Comparison of ENCODE assay signal across 19 cellular contexts in genomic region chr5:65892801-65893200, GRCh38.
"Had no signal": no experiment of that assay in that cellular context is flagged by ENCODE, and none has a peak within 500 bp of the region (broad histone marks: within the 10 kb centered on the region; RNA-seq: fewer than 3 reads in every experiment).

No MANE protein-coding gene starts in this region.

- H3K27ac ChIP-seq: HL-60, KMS-11 had no signal

- DNase-seq: Kasumi-1, MM.1S, NCI-H1092 treated with DMSO at 0.1 percent for 48 hours, NCI-H1436, NCI-H187, NCI-H2029, NCI-H2081 treated with DMSO at 0.1 percent for 48 hours, NCI-H2171, NCI-H226, NCI-H446 treated with DMSO at 0.1 percent for 48 hours, NCI-H510A treated with DMSO at 0.1 percent for 48 hours, NCI-H526, NCI-H82, RPMI8226, SHP77, SK-N-SH had no signal

- ATAC-seq: K562 had no signal
